In the genomic region with DNA sequence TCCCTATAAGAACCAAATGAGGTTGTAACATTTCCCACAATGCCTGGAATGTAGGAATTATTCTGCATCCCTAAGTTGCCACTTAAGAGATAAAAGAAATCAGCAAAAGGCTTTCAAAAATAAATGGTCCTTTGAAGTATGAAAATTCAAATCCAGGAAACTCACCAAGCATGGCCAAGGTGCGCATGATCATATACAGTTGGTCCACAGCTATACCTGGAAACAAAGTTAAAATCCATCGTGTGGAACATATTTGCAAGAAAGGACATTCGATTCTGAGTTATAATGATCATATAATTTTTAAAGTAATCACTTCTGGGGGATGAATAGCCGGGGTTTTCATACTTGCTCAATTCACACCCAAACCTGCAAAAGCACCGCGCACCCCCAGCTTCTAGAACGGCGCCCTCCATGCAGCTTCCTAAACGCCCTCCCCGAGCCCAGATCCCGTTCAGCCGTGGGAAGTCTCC, we compare ENCODE assay signal across 8 cellular contexts. TPM values are rescaled to one million over a fixed set of nuclear protein-coding genes. Genes with fewer than 3 reads are reported as not detected.
DNase-seq lines count a peak whose midpoint lies in the region; ATAC-seq and TF ChIP-seq lines count a peak whose summit lies in the region.

No MANE protein-coding gene starts in this region.

- DNase-seq in activated CD4-positive, alpha-beta T cell treated with anti-CD3 and anti-CD28 coated beads, Interleukin-2, amount 10 ng/mL, durations not matched to agents 7 days and 5 days = no peak
- no peak for DNase-seq in activated CD4-positive, alpha-beta T cell treated with anti-CD3 and anti-CD28 coated beads, Interleukin-2, amount 50 U/mL, for 48 hours
- no peak for DNase-seq in activated naive CD8-positive, alpha-beta T cell treated with anti-CD3 and anti-CD28 coated beads for 36 hours
- no peak for DNase-seq in kidney epithelial cell (ENCODE audit: low read depth)
- DNase-seq in testis = no peak
- DNase-seq in activated gamma-delta T cell (lab: John Stamatoyannopoulos, UW) = no peak

- TF ChIP-seq POLR2A in testis (IDR thresholded peaks at IDR 0.05) = no peak

- H3K9me3 Mint-ChIP-seq in activated CD4-positive, alpha-beta T cell treated with anti-CD3 and anti-CD28 coated beads, Interleukin-2, amount 10 ng/mL, durations not matched to agents 7 days and 5 days = no peaks in the 10 kb centered on the region
- no peaks in the 10 kb centered on the region for H3K9me3 Mint-ChIP-seq in activated naive CD8-positive, alpha-beta T cell treated with anti-CD3 and anti-CD28 coated beads for 36 hours

- CTCF ChIA-PET in activated CD4-positive, alpha-beta T cell treated with anti-CD3 and anti-CD28 coated beads, Interleukin-2, amount 10 ng/mL, durations not matched to agents 7 days and 5 days (lab: Charles Lee) = interaction anchor here (2.1 kb wide), 1 partner anchor 22 kb away, joined by 5 read pairs; no protein-coding TSS in a partner anchor

- peaks cover 2% of the 10 kb centered on the region for H3K36me3 ChIP-seq in kidney epithelial cell (ENCODE audit: control insufficient read depth, insufficient read depth, low read length)
- H3K36me3 ChIP-seq in testis (ENCODE audit: low read depth, missing control alignments) = no peaks in the 10 kb centered on the region

- no peaks in the 10 kb centered on the region for H3K27me3 Mint-ChIP-seq in activated CD4-positive, alpha-beta T cell treated with anti-CD3 and anti-CD28 coated beads, Interleukin-2, amount 10 ng/mL, durations not matched to agents 7 days and 5 days
- H3K27me3 Mint-ChIP-seq in activated naive CD8-positive, alpha-beta T cell treated with anti-CD3 and anti-CD28 coated beads for 36 hours = no peaks in the 10 kb centered on the region

- WGBS in testis, 2 donors = 6 to 8% methylated on average over 12 of the region's 12 CpGs

- POLR2A ChIA-PET in activated CD4-positive, alpha-beta T cell treated with anti-CD3 and anti-CD28 coated beads, Interleukin-2, amount 10 ng/mL, durations not matched to agents 7 days and 5 days (lab: Charles Lee) = interaction anchor here (1.3 kb wide), 1 partner anchor 11 kb away, joined by 11 read pairs; no protein-coding TSS in a partner anchor

- no peaks in the 10 kb centered on the region for H3K27me3 ChIP-seq in kidney epithelial cell (ENCODE audit: control insufficient read depth, insufficient read depth, low read length)
- H3K27me3 ChIP-seq in testis = no peaks in the 10 kb centered on the region

- TF ChIP-seq CTCF in kidney epithelial cell (IDR thresholded peaks at IDR 0.05; ENCODE audit: insufficient read depth, low read length, poor library complexity, severe bottlenecking) (no peak), testis (IDR thresholded peaks at IDR 0.05) (no peak)

- peak overlapping the region; percentile 94 for H3K27ac Mint-ChIP-seq in activated CD4-positive, alpha-beta T cell treated with anti-CD3 and anti-CD28 coated beads, Interleukin-2, amount 10 ng/mL, durations not matched to agents 7 days and 5 days
- H3K27ac Mint-ChIP-seq in activated naive CD8-positive, alpha-beta T cell treated with anti-CD3 and anti-CD28 coated beads for 36 hours = peak overlapping the region; percentile 92

- H3K4me1 ChIP-seq in testis = peaks cover 12% of the 10 kb centered on the region

- H3K9me3 ChIP-seq in testis = no peaks in the 10 kb centered on the region

- ATAC-seq in GM18519 (IDR thresholded peaks at IDR 0.05; ENCODE audit: low FRiP score, unreplicated experiment) (no peak), HG02885 (IDR thresholded peaks at IDR 0.05; ENCODE audit: poor library complexity, unreplicated experiment) (no peak)

- peaks cover 39% of the 10 kb centered on the region for H3K4me1 Mint-ChIP-seq in activated CD4-positive, alpha-beta T cell treated with anti-CD3 and anti-CD28 coated beads, Interleukin-2, amount 10 ng/mL, durations not matched to agents 7 days and 5 days
- H3K4me1 Mint-ChIP-seq in activated naive CD8-positive, alpha-beta T cell treated with anti-CD3 and anti-CD28 coated beads for 36 hours = peaks cover 27% of the 10 kb centered on the region

- H3K4me3 ChIP-seq in kidney epithelial cell (ENCODE audit: low read depth, low read length) (peak overlapping the region; percentile 78), testis (peak overlapping the region; percentile 68 to 76)

- peak overlapping the region; percentile 94 for H3K4me3 Mint-ChIP-seq in activated CD4-positive, alpha-beta T cell treated with anti-CD3 and anti-CD28 coated beads, Interleukin-2, amount 10 ng/mL, durations not matched to agents 7 days and 5 days
- H3K4me3 Mint-ChIP-seq in activated naive CD8-positive, alpha-beta T cell treated with anti-CD3 and anti-CD28 coated beads for 36 hours = peak overlapping the region; percentile 92

- H3K36me3 Mint-ChIP-seq in activated CD4-positive, alpha-beta T cell treated with anti-CD3 and anti-CD28 coated beads, Interleukin-2, amount 10 ng/mL, durations not matched to agents 7 days and 5 days (ENCODE audit: low read depth) = peaks cover 16% of the 10 kb centered on the region
- peaks cover 15% of the 10 kb centered on the region for H3K36me3 Mint-ChIP-seq in activated naive CD8-positive, alpha-beta T cell treated with anti-CD3 and anti-CD28 coated beads for 36 hours

- intact Hi-C loops in testis (cut with DNase I; ENCODE audit: low total_unique reads) = no loop called here

- peak overlapping the region in 1 of 2 donors; percentile 55 for H3K27ac ChIP-seq in testis

RNA-seq across cellular contexts. Expression of a gene that starts 0.5 kb away (rescaled TPM):
- 10 to 100 TPM; 58.9 to 69.5 TPM for total RNA-seq in activated CD4-positive, alpha-beta T cell treated with anti-CD3 and anti-CD28 coated beads, Interleukin-2, amount 10 ng/mL, durations not matched to agents 7 days and 5 days
- total RNA-seq in activated naive CD8-positive, alpha-beta T cell treated with anti-CD3 and anti-CD28 coated beads for 36 hours = 10 to 100 TPM; 81.1 to 84.8 TPM
- total RNA-seq in kidney epithelial cell (66.7 and 73.6 TPM in 2 replicates), testis (100 to 1,000 TPM; 100 to 116 TPM)
- polyA plus RNA-seq in testis (ENCODE audit: insufficient read depth, low read depth, low replicate concordance) = 60.4 TPM

RNA-seq across cellular contexts. Expression of a gene that starts 8.1 kb away (rescaled TPM):
- 10 to 100 TPM; 16.0 to 21.3 TPM for total RNA-seq in activated CD4-positive, alpha-beta T cell treated with anti-CD3 and anti-CD28 coated beads, Interleukin-2, amount 10 ng/mL, durations not matched to agents 7 days and 5 days
- 10 to 100 TPM; 16.7 to 18.4 TPM for total RNA-seq in activated naive CD8-positive, alpha-beta T cell treated with anti-CD3 and anti-CD28 coated beads for 36 hours
- 12.6 and 14.7 TPM in 2 replicates for total RNA-seq in kidney epithelial cell
- 10 to 100 TPM; 43.6 to 45.5 TPM for total RNA-seq in testis
- polyA plus RNA-seq in testis (ENCODE audit: insufficient read depth, low read depth, low replicate concordance) = 42.2 TPM
